Comparison of ENCODE assay signal across 1 cellular context in genomic region chr18:79522451-79523220, GRCh38.
TF ChIP-seq lines count a peak whose summit lies in the region.

No MANE protein-coding gene starts in this region.

TF ChIP-seq in GM12878, 131 proteins besides CTCF, POLR2A, EP300 and RAD21 (continued from another document):
- TF ChIP-seq ZNF592 (IDR thresholded peaks at IDR 0.05), result no peak
- TF ChIP-seq GABPA (IDR thresholded peaks at IDR 0.05; ENCODE audit: low read depth), result no peak
- TF ChIP-seq IKZF2 (IDR thresholded peaks at IDR 0.05), result peak in 1 of 2 experiments; percentile 32; a peak in 1 of 4 replicates
- no peak for TF ChIP-seq TCF3 (IDR thresholded peaks at IDR 0.05; ENCODE audit: borderline replicate concordance, insufficient read depth, low read depth, low read length)
- TF ChIP-seq SUPT20H (IDR thresholded peaks at IDR 0.05; ENCODE audit: borderline replicate concordance, control insufficient read depth, low read depth, low read length), result no peak
- TF ChIP-seq TBL1XR1 (IDR thresholded peaks at IDR 0.05; ENCODE audit: low read depth, low read length), result no peak
- TF ChIP-seq RUNX3 (IDR thresholded peaks at IDR 0.05; ENCODE audit: low read length), result 0 out of 2 replicates have a peak, but pooled peaks have one; percentile 17
- no peak for TF ChIP-seq NR2F1 (conservative IDR thresholded peaks at IDR 0.05)
- no peak for TF ChIP-seq EZH2 (IDR thresholded peaks at IDR 0.05; ENCODE audit: borderline replicate concordance, control insufficient read depth, low read depth, low read length)
- TF ChIP-seq KLF5 (IDR thresholded peaks at IDR 0.05; ENCODE audit: partially characterized antibody), result no peak
- no peak for TF ChIP-seq RCOR1 (conservative IDR thresholded peaks at IDR 0.05; ENCODE audit: low read depth, low read length)
- TF ChIP-seq SREBF2 (IDR thresholded peaks at IDR 0.05; ENCODE audit: low read length), result no peak
- no peak for TF ChIP-seq WRNIP1 (IDR thresholded peaks at IDR 0.05; ENCODE audit: borderline replicate concordance, low read depth, low read length)
- TF ChIP-seq USF2 (IDR thresholded peaks at IDR 0.05; ENCODE audit: borderline replicate concordance, low read depth, low read length), result no peak
- TF ChIP-seq PBX3 (IDR thresholded peaks at IDR 0.05; ENCODE audit: insufficient replicate concordance, low read depth, low read length), result no peak
- TF ChIP-seq PRDM15 (CRISPR knock-in tag; IDR thresholded peaks at IDR 0.05), result no peak
- no peak for TF ChIP-seq SREBF1 (IDR thresholded peaks at IDR 0.05; ENCODE audit: low read length)
- TF ChIP-seq BRCA1 (IDR thresholded peaks at IDR 0.05; ENCODE audit: low read depth, low read length), result no peak
TF ChIP-seq in GM12878: peak in this region for 9.
